29 cellular contexts compared by ENCODE assay signal in the genomic region with DNA sequence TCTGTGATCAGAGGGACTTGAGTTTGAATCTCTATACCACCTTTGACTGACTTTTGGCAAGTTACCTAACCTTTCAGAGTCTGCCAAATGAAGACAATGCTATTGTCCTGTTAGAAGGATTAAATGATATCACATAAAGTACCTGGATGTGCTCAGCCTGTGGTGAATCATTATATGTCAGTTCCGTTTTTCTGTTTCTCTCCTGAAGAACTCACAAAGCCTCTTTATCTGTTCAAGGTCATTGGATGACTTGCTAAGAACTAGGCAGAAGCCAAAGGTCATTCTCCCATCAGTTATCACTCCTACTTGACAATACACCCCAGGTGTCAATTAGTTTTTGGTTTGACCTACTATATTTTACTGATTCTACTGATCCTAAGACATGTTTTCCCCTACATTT.
"Had no signal": no experiment of that assay in that cellular context is flagged by ENCODE, and none has a peak within 500 bp of the region (broad histone marks: within the 10 kb centered on the region; RNA-seq: fewer than 3 reads in every experiment).

No MANE protein-coding gene starts in this region.

- H3K9me3 ChIP-seq: lower lobe of right lung, neutrophil, psoas muscle, spleen, suprapubic skin, thoracic aorta, tibial artery, upper lobe of right lung had no signal

- H3K27ac Mint-ChIP-seq: mesothelial cell of epicardium; natural killer cell; nephron progenitor cell; neural progenitor cell; stimulated activated effector memory CD8-positive, alpha-beta T cell treated with anti-CD3 and anti-CD28 coated beads, Interleukin-12 subunit alpha, Interleukin-12 subunit beta, amount 100 ng/mL, for 72 hours; stimulated activated naive CD8-positive, alpha-beta T cell treated with anti-CD3 and anti-CD28 coated beads, Interleukin-15, Interleukin-2, amounts not matched to agents 100 ng/mL and 50 ng/mL, for 24 hours had no signal

- DNase-seq: kidney glomerular epithelial cell; left cardiac atrium; lower lobe of right lung; mammary epithelial cell; naive B cell; natural killer cell; nephron progenitor cell; occipital lobe; psoas muscle; right cardiac atrium; small intestine; spleen; stimulated activated CD4-positive, alpha-beta T cell treated with anti-CD3 and anti-CD28 coated beads, Interleukin-4, amount 100 ng/mL, for 24 hours; stimulated activated naive CD4-positive, alpha-beta T cell; tibial artery; trophoblast cell; upper lobe of right lung had no signal

- H3K27ac ChIP-seq: hepatocyte, lower lobe of right lung, neural progenitor cell, neutrophil, parathyroid adenoma, psoas muscle, spleen, suprapubic skin, thoracic aorta, tibial artery, upper lobe of right lung had no signal

- H3K36me3 Mint-ChIP-seq: mesothelial cell of epicardium; natural killer cell; neural progenitor cell; stimulated activated effector memory CD8-positive, alpha-beta T cell treated with anti-CD3 and anti-CD28 coated beads, Interleukin-12 subunit alpha, Interleukin-12 subunit beta, amount 100 ng/mL, for 72 hours had no signal

- H3K9ac ChIP-seq: neural progenitor cell, parathyroid adenoma had no signal

- H3K79me2 ChIP-seq: hepatocyte, parathyroid adenoma had no signal

- H3K4me2 ChIP-seq: hepatocyte, neural progenitor cell had no signal

- ATAC-seq: left cardiac atrium; left lobe of liver; lower lobe of right lung; natural killer cell; psoas muscle; right cardiac atrium; sciatic nerve; stimulated activated effector memory CD8-positive, alpha-beta T cell treated with anti-CD3 and anti-CD28 coated beads, Interleukin-12 subunit alpha, Interleukin-12 subunit beta, amount 100 ng/mL, for 72 hours; upper lobe of right lung had no signal

- H3K9me3 Mint-ChIP-seq: mesothelial cell of epicardium; natural killer cell; stimulated activated effector memory CD8-positive, alpha-beta T cell treated with anti-CD3 and anti-CD28 coated beads, Interleukin-12 subunit alpha, Interleukin-12 subunit beta, amount 100 ng/mL, for 72 hours; stimulated activated naive CD8-positive, alpha-beta T cell treated with anti-CD3 and anti-CD28 coated beads, Interleukin-15, Interleukin-2, amounts not matched to agents 100 ng/mL and 50 ng/mL, for 24 hours had no signal

- H3K4me3 Mint-ChIP-seq: mesothelial cell of epicardium; naive B cell; natural killer cell; nephron progenitor cell; neural progenitor cell; stimulated activated effector memory CD8-positive, alpha-beta T cell treated with anti-CD3 and anti-CD28 coated beads, Interleukin-12 subunit alpha, Interleukin-12 subunit beta, amount 100 ng/mL, for 72 hours; stimulated activated naive CD8-positive, alpha-beta T cell treated with anti-CD3 and anti-CD28 coated beads, Interleukin-15, Interleukin-2, amounts not matched to agents 100 ng/mL and 50 ng/mL, for 24 hours had no signal

- H3K4me1 ChIP-seq: lower lobe of right lung, neural progenitor cell, parathyroid adenoma, psoas muscle, upper lobe of right lung had no signal

- H3K4me3 ChIP-seq: hepatocyte, lower lobe of right lung, neural progenitor cell, psoas muscle, spleen, suprapubic skin, thoracic aorta, tibial artery, upper lobe of right lung had no signal

- FAIRE-seq: keratinocyte, small intestine had no signal

- H3K27me3 ChIP-seq: hepatocyte, neural progenitor cell, neutrophil, spleen, tibial artery had no signal

- H2AFZ ChIP-seq: hepatocyte, neural progenitor cell, parathyroid adenoma had no signal

- H3K36me3 ChIP-seq: lower lobe of right lung, neural progenitor cell, neutrophil, spleen, suprapubic skin, thoracic aorta, tibial artery, upper lobe of right lung had no signal

- H3K4me1 Mint-ChIP-seq: mesothelial cell of epicardium; stimulated activated effector memory CD8-positive, alpha-beta T cell treated with anti-CD3 and anti-CD28 coated beads, Interleukin-12 subunit alpha, Interleukin-12 subunit beta, amount 100 ng/mL, for 72 hours had no signal
